12 cellular contexts compared by ENCODE assay signal in the genomic region with DNA sequence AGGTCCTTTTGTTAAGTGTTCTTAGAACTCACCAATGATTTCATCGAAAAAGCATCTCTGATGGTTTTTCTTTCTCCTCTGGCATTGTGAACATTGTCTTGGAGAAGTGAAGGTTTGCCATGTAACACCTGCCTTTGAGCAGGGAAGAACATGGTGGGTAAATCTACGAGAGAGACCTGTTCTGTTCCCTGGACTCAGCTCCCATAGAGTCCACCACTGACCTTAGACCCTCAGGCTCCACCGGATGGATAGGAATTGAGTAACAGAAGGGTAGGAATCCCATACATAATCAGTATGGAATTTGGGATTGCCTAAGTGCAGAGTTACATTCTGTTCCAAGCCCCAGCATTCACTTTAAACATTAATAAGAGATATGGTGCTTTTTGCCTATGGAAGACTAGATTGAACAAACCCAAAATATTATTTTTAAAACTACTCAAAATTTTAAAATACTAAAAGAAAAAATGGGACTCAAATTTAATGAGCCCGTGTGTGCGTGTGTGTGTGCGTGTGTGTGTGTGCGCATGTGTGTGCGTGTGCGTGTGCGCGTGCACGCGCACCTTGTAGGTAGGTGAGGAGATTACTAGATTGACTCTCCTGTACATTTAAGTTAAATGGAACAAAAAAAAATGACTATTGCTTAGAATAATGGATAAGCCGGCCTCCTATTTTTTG.
DNase-seq lines count a peak whose midpoint lies in the region; ATAC-seq and TF ChIP-seq lines count a peak whose summit lies in the region.
"Had no signal": no experiment of that assay in that cellular context is flagged by ENCODE, and none has a peak within 500 bp of the region (broad histone marks: within the 10 kb centered on the region; RNA-seq: fewer than 3 reads in every experiment).

No MANE protein-coding gene starts in this region.

- H3K36me3 Mint-ChIP-seq in neural progenitor cell, result peaks cover 6% of the 10 kb centered on the region
- H3K36me3 Mint-ChIP-seq in activated naive CD4-positive, alpha-beta T cell treated with anti-CD3 and anti-CD28 coated beads for 36 hours (ENCODE audit: low read depth), result no peaks in the 10 kb centered on the region

- CTCF ChIA-PET in activated naive CD4-positive, alpha-beta T cell treated with anti-CD3 and anti-CD28 coated beads for 36 hours (lab: Charles Lee), result no interaction called here

- H3K9me3 ChIP-seq in HUES48 (ENCODE audit: control insufficient read depth, insufficient read depth, low read length) (no peaks in the 10 kb centered on the region), thoracic aorta (no peaks in the 10 kb centered on the region), neural progenitor cell (ENCODE audit: low read depth) (no peaks in the 10 kb centered on the region)

- H3K4me2 ChIP-seq in neural progenitor cell, result no peak overlapping the region

- no peaks in the 10 kb centered on the region for H3K27me3 ChIP-seq in HUES48 (ENCODE audit: control insufficient read depth, insufficient read depth, low read length)
- no peaks in the 10 kb centered on the region for H3K27me3 ChIP-seq in thoracic aorta (replicated peaks; ENCODE audit: insufficient read depth)
- H3K27me3 ChIP-seq in neural progenitor cell, result no peaks in the 10 kb centered on the region

- H3K9ac ChIP-seq in HUES48 (ENCODE audit: low read depth, low read length), result no peak overlapping the region
- H3K9ac ChIP-seq in neural progenitor cell, result no peak overlapping the region

- intact Hi-C loops in activated naive CD4-positive, alpha-beta T cell treated with anti-CD3 and anti-CD28 coated beads for 36 hours (cut with micrococcal nuclease), result no loop called here

- in situ Hi-C loops in astrocyte of the spinal cord (cut with HindIII; ENCODE audit: low sequenced_read_pairs), result no loop called here

- H3K4me3 ChIP-seq in HUES48 (ENCODE audit: low read depth, low read length) (no peak overlapping the region), astrocyte of the spinal cord (ENCODE audit: low read depth, low read length) (no peak overlapping the region), thoracic aorta (no peak overlapping the region), neural progenitor cell (no peak overlapping the region)

- no peaks in the 10 kb centered on the region for H3K79me2 ChIP-seq in neural progenitor cell (ENCODE audit: low read depth)

- no peak overlapping the region for H3K4me3 Mint-ChIP-seq in neural progenitor cell
- no peak overlapping the region for H3K4me3 Mint-ChIP-seq in activated naive CD4-positive, alpha-beta T cell treated with anti-CD3 and anti-CD28 coated beads for 36 hours
- H3K4me3 Mint-ChIP-seq: T-helper 1 cell treated with Interleukin-12 subunit alpha and Interleukin-12 subunit beta and Interleukin-4 antibody, amounts not matched to agents 30 μg/mL and 1 μg/mL, for 36 hours had no signal

- H3F3A ChIP-seq in neural progenitor cell (ENCODE audit: low read depth), result peaks cover 5% of the 10 kb centered on the region

- peak overlapping the region; percentile 88 for H3K27ac ChIP-seq in HUES48 (ENCODE audit: low read depth, low read length)
- no peak overlapping the region for H3K27ac ChIP-seq in thoracic aorta
- H3K27ac ChIP-seq in neural progenitor cell, result no peak overlapping the region

- H3K9me3 Mint-ChIP-seq in neural progenitor cell, result no peaks in the 10 kb centered on the region
- H3K9me3 Mint-ChIP-seq in activated naive CD4-positive, alpha-beta T cell treated with anti-CD3 and anti-CD28 coated beads for 36 hours, result no peaks in the 10 kb centered on the region
- H3K9me3 Mint-ChIP-seq: T-helper 1 cell treated with Interleukin-12 subunit alpha and Interleukin-12 subunit beta and Interleukin-4 antibody, amounts not matched to agents 30 μg/mL and 1 μg/mL, for 36 hours had no signal

- no peak overlapping the region for H3K27ac Mint-ChIP-seq in neural progenitor cell
- H3K27ac Mint-ChIP-seq in activated naive CD4-positive, alpha-beta T cell treated with anti-CD3 and anti-CD28 coated beads for 36 hours, result no peak overlapping the region
- H3K27ac Mint-ChIP-seq: T-helper 1 cell treated with Interleukin-12 subunit alpha and Interleukin-12 subunit beta and Interleukin-4 antibody, amounts not matched to agents 30 μg/mL and 1 μg/mL, for 36 hours had no signal

- H3K36me3 ChIP-seq in HUES48 (ENCODE audit: control insufficient read depth, insufficient read depth, low read length) (no peaks in the 10 kb centered on the region), thoracic aorta (no peaks in the 10 kb centered on the region), neural progenitor cell (no peaks in the 10 kb centered on the region)

- DNase-seq in astrocyte of the spinal cord (ENCODE audit: low read depth, low spot score) (peak; percentile 68), islet precursor cell (peak; percentile 77), thoracic aorta (ENCODE audit: low spot score) (no peak), neural progenitor cell (ENCODE audit: low spot score) (no peak)
- DNase-seq in activated naive CD4-positive, alpha-beta T cell treated with anti-CD3 and anti-CD28 coated beads for 36 hours, result no peak
- DNase-seq: central memory CD4-positive, alpha-beta T cell; DND-41; NCI-H526 treated with DMSO at 0.1 percent for 48 hours had no signal

- H3K4me1 ChIP-seq in HUES48 (ENCODE audit: control insufficient read depth, insufficient read depth, low read length) (peaks cover 32% of the 10 kb centered on the region), thoracic aorta (ENCODE audit: control insufficient read depth in 1 of 2, low read depth in 2 of 2) (peaks cover 17 to 27% of the 10 kb centered on the region in 2 donors), neural progenitor cell (peaks cover 31% of the 10 kb centered on the region)

- no peak overlapping the region for H2AFZ ChIP-seq in neural progenitor cell (replicated peaks)

- no peak for TF ChIP-seq CTCF in astrocyte of the spinal cord (IDR thresholded peaks at IDR 0.05; ENCODE audit: low read depth, low read length)
- no peak for TF ChIP-seq CTCF in thoracic aorta (IDR thresholded peaks at IDR 0.05)
- TF ChIP-seq CTCF in neural progenitor cell (IDR thresholded peaks at IDR 0.05), result no peak

- peaks cover 32% of the 10 kb centered on the region for H3K4me1 Mint-ChIP-seq in neural progenitor cell
- H3K4me1 Mint-ChIP-seq in activated naive CD4-positive, alpha-beta T cell treated with anti-CD3 and anti-CD28 coated beads for 36 hours (ENCODE audit: low read depth), result no peaks in the 10 kb centered on the region

- H3K27me3 Mint-ChIP-seq in neural progenitor cell (ENCODE audit: insufficient read depth, low read depth), result peaks cover 2% of the 10 kb centered on the region
- H3K27me3 Mint-ChIP-seq in activated naive CD4-positive, alpha-beta T cell treated with anti-CD3 and anti-CD28 coated beads for 36 hours (ENCODE audit: low read depth), result no peaks in the 10 kb centered on the region

- peaks cover 32% of the 10 kb centered on the region for H4K20me1 ChIP-seq in neural progenitor cell (ENCODE audit: low read depth)

- ATAC-seq in thoracic aorta (ENCODE audit: insufficient number of reproducible peaks, low FRiP score, low read depth), result peak; percentile 15
- no peak for ATAC-seq in HG02884 (IDR thresholded peaks at IDR 0.05; ENCODE audit: unreplicated experiment)
- no peak for ATAC-seq in GM21390 (IDR thresholded peaks at IDR 0.05; ENCODE audit: unreplicated experiment)

Comparison
In these comparisons a context has a peak if more than half of its experiments do, and no peak if none do; other contexts are left out.
1. DNase-seq: peak in astrocyte of the spinal cord (single experiment) and islet precursor cell (single experiment); none in thoracic aorta (single experiment), neural progenitor cell (single experiment) and activated naive CD4-positive, alpha-beta T cell treated with anti-CD3 and anti-CD28 coated beads for 36 hours (single experiment).